ENCODE assay signal across 8 cellular contexts in genomic region chr3:278300-279064, GRCh38.
A peak's percentile ranks its signal among the peaks of the same experiment; 100 is the strongest.
DNase-seq lines count a peak whose midpoint lies in the region; ATAC-seq and TF ChIP-seq lines count a peak whose summit lies in the region.

No MANE protein-coding gene starts in this region.

- H3K4me1 Mint-ChIP-seq in memory B cell = peaks cover 30% of the 10 kb centered on the region
- no peaks in the 10 kb centered on the region for H3K4me1 Mint-ChIP-seq in activated CD4-positive, alpha-beta memory T cell treated with anti-CD3 and anti-CD28 coated beads for 36 hours (ENCODE audit: low read depth)

- H3K27me3 Mint-ChIP-seq in memory B cell = no peaks in the 10 kb centered on the region
- H3K27me3 Mint-ChIP-seq in activated CD4-positive, alpha-beta memory T cell treated with anti-CD3 and anti-CD28 coated beads for 36 hours = no peaks in the 10 kb centered on the region

- H3K9me3 ChIP-seq in gastroesophageal sphincter = no peaks in the 10 kb centered on the region

- peaks cover 3% of the 10 kb centered on the region for H3K9me3 Mint-ChIP-seq in memory B cell
- no peaks in the 10 kb centered on the region for H3K9me3 Mint-ChIP-seq in activated CD4-positive, alpha-beta memory T cell treated with anti-CD3 and anti-CD28 coated beads for 36 hours

- DNase-seq in NAMALWA (ENCODE audit: low spot score) (peak; percentile 95), memory B cell (ENCODE audit: low spot score in 2 of 2) (peak; percentile 40 to 72), foreskin melanocyte (no peak), NCI-H446 (lab: John Stamatoyannopoulos, UW) (no peak)
- no peak for DNase-seq in activated CD4-positive, alpha-beta memory T cell treated with anti-CD3 and anti-CD28 coated beads for 36 hours

- TF ChIP-seq EP300 in gastroesophageal sphincter (IDR thresholded peaks at IDR 0.05) = no peak

- H3K36me3 Mint-ChIP-seq in memory B cell = peaks cover 3% of the 10 kb centered on the region
- no peaks in the 10 kb centered on the region for H3K36me3 Mint-ChIP-seq in activated CD4-positive, alpha-beta memory T cell treated with anti-CD3 and anti-CD28 coated beads for 36 hours

- CTCF ChIA-PET in activated CD4-positive, alpha-beta memory T cell treated with anti-CD3 and anti-CD28 coated beads for 36 hours (lab: Charles Lee) = no interaction called here

- no peaks in the 10 kb centered on the region for H3K36me3 ChIP-seq in gastroesophageal sphincter

- H3K27ac ChIP-seq in gastroesophageal sphincter = no peak overlapping the region

- H3K4me3 Mint-ChIP-seq in memory B cell = peak overlapping the region; percentile 73
- no peak overlapping the region for H3K4me3 Mint-ChIP-seq in activated CD4-positive, alpha-beta memory T cell treated with anti-CD3 and anti-CD28 coated beads for 36 hours

- H3K4me3 ChIP-seq in gastroesophageal sphincter = no peak overlapping the region

- POLR2A ChIA-PET in activated CD4-positive, alpha-beta memory T cell treated with anti-CD3 and anti-CD28 coated beads for 36 hours (lab: Charles Lee) = no interaction called here

- no peak for TF ChIP-seq CTCF in gastroesophageal sphincter (IDR thresholded peaks at IDR 0.05)

- no peak for TF ChIP-seq POLR2A in gastroesophageal sphincter (IDR thresholded peaks at IDR 0.05)

- intact Hi-C loops in activated CD4-positive, alpha-beta memory T cell treated with anti-CD3 and anti-CD28 coated beads for 36 hours (cut with micrococcal nuclease) = no loop called here

- H3K4me1 ChIP-seq in gastroesophageal sphincter = no peaks in the 10 kb centered on the region

- ATAC-seq in GM18861 (IDR thresholded peaks at IDR 0.05; ENCODE audit: unreplicated experiment) = peak; percentile 66
- peak; percentile 91 for ATAC-seq in HG02571 (IDR thresholded peaks at IDR 0.05; ENCODE audit: unreplicated experiment)
- peak; percentile 89 for ATAC-seq in memory B cell (ENCODE audit: low read depth)
- ATAC-seq in gastroesophageal sphincter = no peak

- 76 to 81% methylated on average over 9 of the region's 12 CpGs for WGBS in gastroesophageal sphincter (ENCODE audit: low coverage in 1 of 2), 2 donors

- no peaks in the 10 kb centered on the region for H3K27me3 ChIP-seq in gastroesophageal sphincter

- peak overlapping the region; percentile 100 for H3K27ac Mint-ChIP-seq in memory B cell
- no peak overlapping the region for H3K27ac Mint-ChIP-seq in activated CD4-positive, alpha-beta memory T cell treated with anti-CD3 and anti-CD28 coated beads for 36 hours

Comparison
In these comparisons a context has a peak if more than half of its experiments do, and no peak if none do; other contexts are left out.
1. DNase-seq: peak in NAMALWA (single experiment) and memory B cell (2 of 2); none in foreskin melanocyte (single experiment), activated CD4-positive, alpha-beta memory T cell treated with anti-CD3 and anti-CD28 coated beads for 36 hours (single experiment) and NCI-H446 (0 of 2).